ENCODE assay signal across 8 cellular contexts in the genomic region with DNA sequence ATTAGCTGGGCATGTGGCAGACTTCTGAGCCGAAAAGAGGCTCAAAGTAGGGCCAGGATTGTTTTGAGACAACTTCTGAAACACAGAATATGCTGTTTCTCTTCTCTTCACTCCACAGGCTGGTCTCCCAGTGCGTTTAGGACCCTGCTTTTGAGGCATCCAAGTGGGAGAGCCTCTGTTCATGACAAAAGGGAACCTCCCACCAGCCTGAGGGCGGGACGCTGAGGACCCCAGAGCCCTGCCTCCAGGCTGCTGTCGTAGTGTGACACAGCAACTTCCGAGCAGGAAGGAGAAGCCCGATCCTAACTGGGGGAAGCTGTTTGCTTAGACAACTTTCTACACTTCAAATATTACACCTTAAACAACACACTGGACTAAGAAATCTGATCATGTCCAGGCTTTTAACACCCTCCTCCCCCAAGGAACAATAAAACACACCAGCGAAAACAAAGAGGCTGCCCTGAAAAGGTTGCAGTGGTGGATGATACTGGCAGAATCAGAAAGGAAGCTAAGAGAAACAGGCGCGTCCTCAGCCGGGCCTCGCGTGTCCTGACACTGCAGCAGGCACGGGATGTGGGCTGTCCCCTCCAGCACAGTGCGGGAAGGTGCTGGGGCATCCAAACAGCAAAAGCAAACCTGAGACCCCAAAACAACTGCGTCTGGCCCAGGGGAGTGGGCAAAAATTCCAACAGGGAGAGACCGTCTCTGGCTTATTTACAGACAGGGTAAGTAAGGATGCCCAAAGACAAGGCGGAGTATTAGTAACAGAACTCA. TPM values are rescaled to one million over a fixed set of nuclear protein-coding genes. Genes with fewer than 3 reads are reported as not detected.
DNase-seq lines count a peak whose midpoint lies in the region; FAIRE-seq and TF ChIP-seq lines count a peak whose summit lies in the region.

No MANE protein-coding gene starts in this region.

- H2AFZ ChIP-seq in Karpas-422 (ENCODE audit: low read length) = no peak overlapping the region

- no peaks in the 10 kb centered on the region for H3K27me3 ChIP-seq in Karpas-422 (ENCODE audit: low read length)

- H3K27ac ChIP-seq in Karpas-422 (ENCODE audit: low read length) = peak overlapping the region; percentile 86

- no peaks in the 10 kb centered on the region for H3K27me3 Mint-ChIP-seq in T-helper 2 cell treated with Interferon-gamma antibody and Interleukin-4, amounts not matched to agents 5 μg/mL and 100 μg/mL, for 36 hours (ENCODE audit: low read depth)

- H3K27ac Mint-ChIP-seq in T-helper 2 cell treated with Interferon-gamma antibody and Interleukin-4, amounts not matched to agents 5 μg/mL and 100 μg/mL, for 36 hours = peak overlapping the region; percentile 95

- peaks cover 100% of the 10 kb centered on the region for H3K4me1 ChIP-seq in Karpas-422 (ENCODE audit: low read length)

- H4K20me1 ChIP-seq in Karpas-422 (ENCODE audit: insufficient read depth, low read depth, low read length) = peaks cover 93% of the 10 kb centered on the region

- H3K9me3 ChIP-seq in Karpas-422 (ENCODE audit: low read length) = no peaks in the 10 kb centered on the region

- H3K4me3 ChIP-seq in Karpas-422 (ENCODE audit: low read length) = peak overlapping the region; percentile 67
- H3K4me3 ChIP-seq in choroid plexus epithelial cell (ENCODE audit: low read depth, low read length) = peak overlapping the region; percentile 59

- H3K9me2 ChIP-seq in Karpas-422 (replicated peaks; ENCODE audit: insufficient read depth, low read length) = no peaks in the 10 kb centered on the region

- peak overlapping the region; percentile 93 for H3K4me3 Mint-ChIP-seq in T-helper 2 cell treated with Interferon-gamma antibody and Interleukin-4, amounts not matched to agents 5 μg/mL and 100 μg/mL, for 36 hours

- H3K9ac ChIP-seq in Karpas-422 (ENCODE audit: low read length) = peak overlapping the region; percentile 72

- H3K79me2 ChIP-seq in Karpas-422 (ENCODE audit: low read length) = peaks cover 100% of the 10 kb centered on the region

- H3K36me3 ChIP-seq in Karpas-422 (ENCODE audit: insufficient read depth, low read length) = peaks cover 9% of the 10 kb centered on the region; the same call in 1 of the 2 replicates

- POLR2A ChIA-PET in GM10248 (lab: Yijun Ruan, JAX) = interaction anchor here (1.1 to 2.9 kb wide), 6 partner anchors 9 to 220 kb away, joined by 3 to 29 read pairs (median 5); partner anchors contain the start of gene SERTAD2

- TF ChIP-seq CTCF in GM10248 (IDR thresholded peaks at IDR 0.05; ENCODE audit: control extremely low read depth, extremely low read depth, low read depth, missing control alignments) (no peak), choroid plexus epithelial cell (conservative IDR thresholded peaks at IDR 0.05; ENCODE audit: low read depth, low read length) (no peak), D721Med (IDR thresholded peaks at IDR 0.05; ENCODE audit: insufficient read depth, missing control alignments) (no peak)

- H3K36me3 Mint-ChIP-seq in T-helper 2 cell treated with Interferon-gamma antibody and Interleukin-4, amounts not matched to agents 5 μg/mL and 100 μg/mL, for 36 hours (ENCODE audit: low read depth) = peaks cover 11% of the 10 kb centered on the region

- H3K4me1 Mint-ChIP-seq in T-helper 2 cell treated with Interferon-gamma antibody and Interleukin-4, amounts not matched to agents 5 μg/mL and 100 μg/mL, for 36 hours (ENCODE audit: low read depth) = peaks cover 73% of the 10 kb centered on the region

- H3K4me2 ChIP-seq in Karpas-422 (ENCODE audit: low read depth, low read length, poor library complexity, severe bottlenecking) = peak overlapping the region; percentile 92

- DNase-seq in GM10248 (ENCODE audit: extremely low spot score) = peak; percentile 75
- peak; percentile 93 for DNase-seq in H4 (ENCODE audit: low spot score)
- peak; percentile 89 for DNase-seq in Karpas-422
- DNase-seq in T-helper 2 cell treated with Interferon-gamma antibody and Interleukin-4, amounts not matched to agents 5 μg/mL and 100 μg/mL, for 36 hours (ENCODE audit: low spot score) = peak; percentile 42
- DNase-seq in choroid plexus epithelial cell (ENCODE audit: low read depth) = peak; percentile 82
- peak; percentile 79 for DNase-seq in kidney tubule cell (ENCODE audit: low spot score)
- peak; percentile 39 for DNase-seq in stimulated activated CD4-positive, alpha-beta T cell treated with anti-CD3 and anti-CD28 coated beads, Interleukin-4, amount 100 ng/mL, for 24 hours
- no peak for DNase-seq in D721Med (ENCODE audit: insufficient read length, low spot score)

- CTCF ChIA-PET in GM10248 (lab: Yijun Ruan, JAX) = interaction anchor here (0.6 to 6.7 kb wide), 19 partner anchors 9 to 314 kb away, joined by 3 to 94 read pairs (median 4); partner anchors contain the start of gene SERTAD2

- no peaks in the 10 kb centered on the region for H3K9me3 Mint-ChIP-seq in T-helper 2 cell treated with Interferon-gamma antibody and Interleukin-4, amounts not matched to agents 5 μg/mL and 100 μg/mL, for 36 hours

- FAIRE-seq in D721Med (lab: Jason Lieb, UNC) = no peak

RNA-seq across cellular contexts. Expression of gene SERTAD2, which starts 9.3 kb away (rescaled TPM):
- total RNA-seq in H4 (2014; rRNA removed; shearing (Covaris generic)) = 4.9 and 6.9 TPM in 2 replicates
- 27.2 and 73.8 TPM in 2 replicates for total RNA-seq in Karpas-422 (2014; rRNA removed; shearing (Covaris generic); ENCODE audit: low replicate concordance)
